In the genomic region with DNA sequence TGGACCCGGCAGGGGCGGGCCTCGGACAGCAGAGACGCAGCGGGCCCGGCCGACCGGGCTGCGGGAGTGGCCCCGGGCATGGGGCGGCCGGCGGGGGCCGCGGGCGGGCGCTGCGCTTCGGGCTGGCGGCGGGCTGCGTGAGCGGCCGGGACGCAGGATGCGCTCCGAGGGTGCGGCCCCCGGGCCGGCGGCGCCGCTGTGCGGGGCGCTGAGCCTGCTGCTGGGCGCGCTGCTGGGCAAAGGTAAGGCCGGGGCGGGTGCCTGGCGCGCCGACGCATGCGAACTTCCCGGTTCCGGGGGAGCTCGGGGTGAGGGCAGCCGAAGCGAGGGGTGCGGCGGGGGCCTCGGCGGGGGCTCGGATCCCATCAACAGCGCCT, we compare ENCODE assay signal across 18 cellular contexts. TPM values are rescaled to one million over a fixed set of nuclear protein-coding genes. Genes with fewer than 3 reads are reported as not detected.
A peak's percentile ranks its signal among the peaks of the same experiment; 100 is the strongest.
DNase-seq lines count a peak whose midpoint lies in the region; ATAC-seq, FAIRE-seq and TF ChIP-seq lines count a peak whose summit lies in the region.
"Had no signal": no experiment of that assay in that cellular context is flagged by ENCODE, and none has a peak within 500 bp of the region (broad histone marks: within the 10 kb centered on the region; RNA-seq: fewer than 3 reads in every experiment).

No MANE protein-coding gene starts in this region.

- H3K4me2 ChIP-seq in H1 (ENCODE audit: insufficient read depth in 1 of 2, low read depth in 2 of 2, low read length in 2 of 2): peak overlapping the region; percentile 94 to 96; a peak in 3 of 4 replicates

- H3K4me1 ChIP-seq in HUES48 (ENCODE audit: control insufficient read depth, insufficient read depth, low read length): peaks cover 14% of the 10 kb centered on the region
- peaks cover 3 to 17% (median 12%) of the 10 kb centered on the region in 4 experiments for H3K4me1 ChIP-seq in H1 (replicated peaks in 1 of 4; ENCODE audit: control insufficient read depth in 3 of 4, insufficient read depth in 4 of 4, low read length in 3 of 4)
- H3K4me1 ChIP-seq in lower lobe of right lung: peaks cover 11% of the 10 kb centered on the region
- H3K4me1 ChIP-seq in suprapubic skin: peaks cover 30% of the 10 kb centered on the region

- H3K9ac ChIP-seq in HUES48 (ENCODE audit: low read depth, low read length) (no peak overlapping the region), H1 (replicated peaks in 1 of 4; ENCODE audit: extremely low read depth in 1 of 4, low read depth in 3 of 4, low read length in 3 of 4) (no peak overlapping the region)

- H3K4me3 Mint-ChIP-seq in mesothelial cell of epicardium: no peak overlapping the region
- H3K4me3 Mint-ChIP-seq: memory B cell, T-helper 17 cell had no signal

- H3K23ac ChIP-seq in H1 (ENCODE audit: insufficient read length): no peak overlapping the region

- no peaks in the 10 kb centered on the region for H3K79me2 ChIP-seq in H1 (ENCODE audit: control insufficient read depth in 1 of 2, insufficient read depth in 2 of 2, low read length in 2 of 2)

- peaks cover 0 to 2% of the 10 kb centered on the region in 2 experiments for H4K20me1 ChIP-seq in H1 (replicated peaks in 1 of 2; ENCODE audit: control insufficient read depth in 1 of 2, insufficient read depth in 2 of 2, low read length in 2 of 2)

- H3K9me3 Mint-ChIP-seq in mesothelial cell of epicardium: peaks cover 12% of the 10 kb centered on the region

- DNase-seq in H1 (ENCODE audit: low read depth in 1 of 2, low spot score in 2 of 2) (no peak), lower lobe of right lung (no peak), suprapubic skin (ENCODE audit: low spot score in 2 of 2) (no peak), mesothelial cell of epicardium (ENCODE audit: low spot score in 2 of 2, unreplicated experiment in 2 of 2) (no peak), MV-4-11 (lab: John Stamatoyannopoulos, UW) (no peak)
- DNase-seq in stimulated activated CD4-positive, alpha-beta T cell treated with anti-CD3 and anti-CD28 coated beads, Interleukin-2, amount 100 ng/mL, for 48 hours: no peak
- DNase-seq: activated CD4-positive, CD25-positive, alpha-beta regulatory T cell treated with anti-CD3 and anti-CD28 coated beads, Interleukin-2, amount 50 U/mL, for 72 hours; erythroblast; GOT3; KG1; NCI-H1436 treated with DMSO at 0.1 percent for 48 hours; T-helper 17 cell had no signal

- no peak overlapping the region for H2BK5ac ChIP-seq in H1 (ENCODE audit: low read depth, low read length)

- H3K36me3 Mint-ChIP-seq in mesothelial cell of epicardium: no peaks in the 10 kb centered on the region
- H3K36me3 Mint-ChIP-seq: memory B cell had no signal

- no peak for TF ChIP-seq EP300 in H1 (IDR thresholded peaks at IDR 0.05; ENCODE audit: borderline replicate concordance in 1 of 2, low read depth in 2 of 2, low read length in 2 of 2)
- TF ChIP-seq EP300 in suprapubic skin (IDR thresholded peaks at IDR 0.05): no peak

- H3K4me1 Mint-ChIP-seq in mesothelial cell of epicardium: peaks cover 8% of the 10 kb centered on the region
- H3K4me1 Mint-ChIP-seq: CD14-positive monocyte, memory B cell, T-helper 17 cell had no signal

- POLR2A ChIA-PET in H1 (lab: Charles Lee; ENCODE audit: partially characterized antibody): no interaction called here

- H3K4ac ChIP-seq in H1 (replicated peaks; ENCODE audit: insufficient read length, low read depth, low read length): no peak overlapping the region

- H2BK20ac ChIP-seq in H1 (ENCODE audit: low read length): no peak overlapping the region

- no peak overlapping the region for H4K91ac ChIP-seq in H1 (replicated peaks; ENCODE audit: insufficient read length, low read length)

- no peak overlapping the region for H4K5ac ChIP-seq in H1 (ENCODE audit: insufficient read length, low read depth, low read length)

- H3K18ac ChIP-seq in H1 (ENCODE audit: extremely low read depth, low read length): no peak overlapping the region

- H3K23me2 ChIP-seq in H1 (ENCODE audit: low read depth, low read length): peaks cover 13% of the 10 kb centered on the region

- intact Hi-C loops in lower lobe of right lung (cut with DNase I): no loop called here

- H2AK5ac ChIP-seq in H1 (ENCODE audit: low read depth, low read length): no peak overlapping the region

- H3K4me3 ChIP-seq in HUES48 (ENCODE audit: low read depth, low read length) (peak overlapping the region; percentile 43), H1 (ENCODE audit: extremely low read depth in 1 of 4, insufficient read depth in 2 of 4, low read depth in 3 of 4, low read length in 4 of 4) (peak overlapping the region; percentile 33 to 63 (median 42); a peak in 7 of 8 replicates), lower lobe of right lung (peak overlapping the region; percentile 44), suprapubic skin (peak overlapping the region; percentile 49)

- TF ChIP-seq POLR2A in H1 (IDR thresholded peaks at IDR 0.05; ENCODE audit: control extremely low read depth in 1 of 2, low read depth in 2 of 2, low read length in 2 of 2): no peak
- TF ChIP-seq POLR2A in suprapubic skin (IDR thresholded peaks at IDR 0.05): no peak

- no peak for TF ChIP-seq RAD21 in H1 (IDR thresholded peaks at IDR 0.05 in 1 of 2, conservative IDR thresholded peaks at IDR 0.05 in 1 of 2; ENCODE audit: low read depth in 2 of 2, low read length in 2 of 2)

- WGBS in H1 (ENCODE audit: extremely low coverage in 1 of 2, insufficient coverage in 1 of 2, insufficient read length in 1 of 2, insufficient replicate concordance in 2 of 2, low coverage in 1 of 2, low lambda C conversion rate in 2 of 2, missing lambda C conversion rate in 1 of 2), 2 experiments: 0% methylated on average over 9 of the region's 55 CpGs; no CpG with 5 or more reads in 1 of the 2 experiments
- no CpG with 5 or more reads among the region's 55 CpGs for WGBS in suprapubic skin

- ATAC-seq in lower lobe of right lung (no peak), GM18870 (IDR thresholded peaks at IDR 0.05; ENCODE audit: unreplicated experiment) (no peak)
- ATAC-seq: T-helper 17 cell had no signal

- H3K27me3 ChIP-seq in HUES48 (ENCODE audit: control insufficient read depth, insufficient read depth, low read length): peaks cover 94% of the 10 kb centered on the region
- peaks cover 30 to 63% (median 59%) of the 10 kb centered on the region in 4 experiments for H3K27me3 ChIP-seq in H1 (replicated peaks in 1 of 4; ENCODE audit: control insufficient read depth in 3 of 4, extremely low read depth in 1 of 4, insufficient read depth in 3 of 4, low read length in 3 of 4)
- H3K27me3 ChIP-seq in lower lobe of right lung (ENCODE audit: low read depth): peaks cover 39% of the 10 kb centered on the region
- H3K27me3 ChIP-seq in suprapubic skin: peaks cover 66% of the 10 kb centered on the region

- no peak for TF ChIP-seq CTCF in H1 (IDR thresholded peaks at IDR 0.05; ENCODE audit: control extremely low read depth in 1 of 3, insufficient read depth in 1 of 3, low read depth in 1 of 3, low read length in 3 of 3)
- no peak for TF ChIP-seq CTCF in lower lobe of right lung (IDR thresholded peaks at IDR 0.05)
- TF ChIP-seq CTCF in suprapubic skin (IDR thresholded peaks at IDR 0.05): no peak
- TF ChIP-seq CTCF in mesothelial cell of epicardium (IDR thresholded peaks at IDR 0.05; ENCODE audit: unreplicated experiment): no peak

- H3K79me1 ChIP-seq in H1 (ENCODE audit: low read depth, low read length): no peaks in the 10 kb centered on the region

- H3K56ac ChIP-seq in H1 (replicated peaks; ENCODE audit: insufficient read length, low read depth, low read length): no peak overlapping the region

- peaks cover 89% of the 10 kb centered on the region for H3K27me3 Mint-ChIP-seq in mesothelial cell of epicardium (ENCODE audit: low read depth)

- H2BK15ac ChIP-seq in H1 (ENCODE audit: low read length): no peak overlapping the region

- no peaks in the 10 kb centered on the region for H3K36me3 ChIP-seq in HUES48 (ENCODE audit: control insufficient read depth, insufficient read depth, low read length)
- peaks cover 0 to 2% (median 0%) of the 10 kb centered on the region in 4 experiments; a peak in 1 of 8 replicates for H3K36me3 ChIP-seq in H1 (ENCODE audit: control insufficient read depth in 2 of 4, insufficient read depth in 4 of 4, low read length in 3 of 4)
- no peaks in the 10 kb centered on the region for H3K36me3 ChIP-seq in lower lobe of right lung
- no peaks in the 10 kb centered on the region for H3K36me3 ChIP-seq in suprapubic skin

- CTCF ChIA-PET in H1 (lab: Charles Lee; ENCODE audit: partially characterized antibody): interaction anchor here (0.6 to 4.3 kb wide), 6 partner anchors 69 to 121 kb away, joined by 3 to 21 read pairs (median 4); no protein-coding TSS in a partner anchor

- H2BK120ac ChIP-seq in H1 (replicated peaks; ENCODE audit: low read depth, low read length): no peak overlapping the region

- H2BK12ac ChIP-seq in H1 (ENCODE audit: low read depth, low read length): no peak overlapping the region

- peak overlapping the region; percentile 9; the same call in 1 of the 2 replicates for H4K8ac ChIP-seq in H1 (ENCODE audit: extremely low read depth, insufficient read depth, low read length)

- H2AFZ ChIP-seq in H1 (ENCODE audit: low read length): no peak overlapping the region

- no peak overlapping the region for H3K27ac ChIP-seq in HUES48 (ENCODE audit: low read depth, low read length)
- no peak overlapping the region for H3K27ac ChIP-seq in H1 (ENCODE audit: low read depth, low read length)
- no peak overlapping the region for H3K27ac ChIP-seq in lower lobe of right lung
- H3K27ac ChIP-seq in suprapubic skin: no peak overlapping the region

- H3K9me3 ChIP-seq in HUES48 (ENCODE audit: control insufficient read depth, insufficient read depth, low read length): peaks cover 7% of the 10 kb centered on the region; the same call in 1 of the 2 replicates
- H3K9me3 ChIP-seq in H1 (ENCODE audit: insufficient read depth in 2 of 2, low read depth in 1 of 2, low read length in 1 of 2): peaks cover 0 to 5% of the 10 kb centered on the region in 2 experiments; a peak in 1 of 4 replicates
- H3K9me3 ChIP-seq in lower lobe of right lung: no peaks in the 10 kb centered on the region
- no peaks in the 10 kb centered on the region for H3K9me3 ChIP-seq in suprapubic skin

- no peak overlapping the region for H3K27ac Mint-ChIP-seq in mesothelial cell of epicardium
- H3K27ac Mint-ChIP-seq: CD14-positive monocyte, memory B cell, T-helper 17 cell had no signal

- H3K14ac ChIP-seq in H1 (ENCODE audit: insufficient read length): no peak overlapping the region

- FAIRE-seq in H1 (lab: Jason Lieb, UNC): no peak

RNA-seq across cellular contexts. Expression of a gene that starts 0.3 kb away (rescaled TPM):
- 0.59 and 0.76 TPM in 2 replicates for total RNA-seq in H1 (2021; fragmentation: NEBNext Ultra II Directional; extraction: Animal tissue kit (Norgen Biotek cat#: 25700))
- 0.23 and 0.52 TPM in 2 replicates for polyA plus RNA-seq in H1 (2011; rRNA removed)
- 0.47 TPM for polyA plus RNA-seq in H1 (2011; cell fraction: cytosol; rRNA removed)
- polyA plus RNA-seq in H1 (2011; cell fraction: nucleus; rRNA removed): 0.60 TPM
- 0.50 to 0.74 TPM (median 0.57 TPM) in 4 replicates for polyA plus RNA-seq in H1 (2012, experiment 1 of 2)
- polyA plus RNA-seq in H1 (2012, experiment 2 of 2): 0.42 TPM
- polyA plus RNA-seq in H1 (2013, experiment 1 of 2): 0.69 TPM
- polyA plus RNA-seq in H1 (2013, experiment 2 of 2): 0.68 TPM
- 0.37 and 0.66 TPM in 2 replicates for polyA minus RNA-seq in H1 (2011; rRNA and poly(A)+ RNA removed)
- polyA minus RNA-seq in H1 (2011; cell fraction: cytosol; rRNA and poly(A)+ RNA removed): 0.73 TPM
- polyA minus RNA-seq in H1 (2011; cell fraction: nucleus; rRNA and poly(A)+ RNA removed): 0.90 TPM
- 1.6 TPM for total RNA-seq in lower lobe of right lung
- total RNA-seq in suprapubic skin: 1 to 10 TPM; 1.2 to 3.8 (median 2.3) TPM
- 24.2 to 26.0 TPM (median 25.5 TPM) in 3 replicates for total RNA-seq in mesothelial cell of epicardium
- total RNA-seq: chondrocyte, RPMI7951, T-helper 17 cell had no signal
- polyA plus RNA-seq: CD14-positive monocyte had no signal
